19 cellular contexts compared by ENCODE assay signal in the genomic region with DNA sequence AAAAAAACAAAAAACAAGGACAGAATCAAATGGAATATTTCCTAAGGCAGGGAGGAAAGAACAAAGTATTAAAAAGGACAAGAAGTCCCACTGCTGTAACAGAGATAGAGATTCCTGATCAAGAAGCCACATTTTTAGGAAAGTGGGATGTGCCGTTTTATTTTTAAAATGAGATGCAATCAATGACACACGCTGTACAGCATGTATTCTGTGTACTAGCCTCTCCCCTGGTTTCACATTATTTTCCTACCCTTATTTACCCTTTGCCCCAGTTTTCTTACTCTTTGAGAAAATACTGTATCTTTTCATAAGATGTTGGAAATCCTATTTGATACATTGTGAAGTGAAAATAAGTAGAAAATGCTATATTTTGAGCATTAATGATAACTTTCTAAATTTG. TPM values are rescaled to one million over a fixed set of nuclear protein-coding genes. Genes with fewer than 3 reads are reported as not detected.
DNase-seq lines count a peak whose midpoint lies in the region; ATAC-seq and TF ChIP-seq lines count a peak whose summit lies in the region.
"Had no signal": no experiment of that assay in that cellular context is flagged by ENCODE, and none has a peak within 500 bp of the region (broad histone marks: within the 10 kb centered on the region; RNA-seq: fewer than 3 reads in every experiment).

No MANE protein-coding gene starts in this region.

- DNase-seq in Right ventricle myocardium inferior (ENCODE audit: missing footprints): no peak
- DNase-seq in cardiac septum (ENCODE audit: low spot score): no peak
- DNase-seq in left cardiac atrium: no peak
- DNase-seq in psoas muscle: no peak
- no peak for DNase-seq in NCI-H345 treated with DMSO at 0.1 percent for 48 hours (lab: John Stamatoyannopoulos, UW; ENCODE audit: unreplicated experiment)
- DNase-seq in stimulated activated naive CD8-positive, alpha-beta T cell treated with anti-CD3 and anti-CD28 coated beads, Interleukin-15, Interleukin-2, amounts not matched to agents 100 U/mL and 50 U/mL, for 24 hours: no peak
- no peak for DNase-seq in superior temporal gyrus (ENCODE audit: extremely low spot score)
- DNase-seq: C1 segment of cervical spinal cord, COR-L47, DMS153, NCI-H1092, NCI-H1694 treated with DMSO at 0.1 percent for 48 hours, NCI-H446 treated with DMSO at 0.1 percent for 48 hours, NCI-H774, Peyer's patch had no signal

- WGBS in psoas muscle, 3 donors: 17 to 36% (median 19%) methylated on average over 2 of the region's 2 CpGs

- no peaks in the 10 kb centered on the region for H3K36me3 ChIP-seq in psoas muscle (ENCODE audit: insufficient read depth in 1 of 2, low read depth in 1 of 2)
- H3K36me3 ChIP-seq: Peyer's patch had no signal

- peak overlapping the region; percentile 80 for H3K27ac ChIP-seq in psoas muscle
- H3K27ac ChIP-seq: 22Rv1, KMS-11 had no signal

- no peaks in the 10 kb centered on the region for H3K27me3 ChIP-seq in psoas muscle (ENCODE audit: insufficient read depth in 3 of 3, low read length in 2 of 3)
- H3K27me3 ChIP-seq: Peyer's patch had no signal

- intact Hi-C loops in Right ventricle myocardium inferior (cut with DNase I) (no loop called here), cardiac septum (cut with DNase I) (no loop called here), left cardiac atrium (cut with DNase I) (no loop called here), psoas muscle (cut with DNase I) (no loop called here)

- H3K4me1 ChIP-seq in psoas muscle: peaks cover 19% of the 10 kb centered on the region
- H3K4me1 ChIP-seq: Peyer's patch had no signal

- no peaks in the 10 kb centered on the region for H3K9me3 ChIP-seq in psoas muscle
- H3K9me3 ChIP-seq: Peyer's patch had no signal

- H3K4me3 ChIP-seq in psoas muscle: peak overlapping the region; percentile 41
- H3K4me3 ChIP-seq: Peyer's patch had no signal

- ATAC-seq in Right ventricle myocardium inferior: peak; percentile 35
- ATAC-seq in left cardiac atrium: peak; percentile 29 to 43
- ATAC-seq in psoas muscle: peak; percentile 57 to 82 (median 77)
- no peak for ATAC-seq in GM19023 (IDR thresholded peaks at IDR 0.05; ENCODE audit: unreplicated experiment)
- ATAC-seq in stimulated activated naive CD8-positive, alpha-beta T cell treated with anti-CD3 and anti-CD28 coated beads, Interleukin-15, Interleukin-2, amounts not matched to agents 100 U/mL and 50 U/mL, for 24 hours: no peak
- ATAC-seq: HepG2 had no signal

- no peak for TF ChIP-seq CTCF in psoas muscle (IDR thresholded peaks at IDR 0.05)

RNA-seq across cellular contexts. Expression of a gene that starts 45.8 kb away (rescaled TPM):
- total RNA-seq in Right ventricle myocardium inferior: 12.5 TPM
- total RNA-seq in cardiac septum: 18.7 TPM
- 10 to 100 TPM; 11.7 to 19.5 TPM for total RNA-seq in left cardiac atrium
- total RNA-seq in psoas muscle: 10 to 100 TPM; 19.5 to 38.4 (median 25.7) TPM
- 10 to 100 TPM; 20.7 to 56.4 (median 31.3) TPM for polyA plus RNA-seq in psoas muscle

Comparison
In these comparisons a context has a peak if more than half of its experiments do, and no peak if none do; other contexts are left out.
1. ATAC-seq: peak in Right ventricle myocardium inferior (single experiment), left cardiac atrium (2 of 2) and psoas muscle (4 of 4); none in GM19023 (single experiment) and stimulated activated naive CD8-positive, alpha-beta T cell treated with anti-CD3 and anti-CD28 coated beads, Interleukin-15, Interleukin-2, amounts not matched to agents 100 U/mL and 50 U/mL, for 24 hours (single experiment).